In the genomic region with DNA sequence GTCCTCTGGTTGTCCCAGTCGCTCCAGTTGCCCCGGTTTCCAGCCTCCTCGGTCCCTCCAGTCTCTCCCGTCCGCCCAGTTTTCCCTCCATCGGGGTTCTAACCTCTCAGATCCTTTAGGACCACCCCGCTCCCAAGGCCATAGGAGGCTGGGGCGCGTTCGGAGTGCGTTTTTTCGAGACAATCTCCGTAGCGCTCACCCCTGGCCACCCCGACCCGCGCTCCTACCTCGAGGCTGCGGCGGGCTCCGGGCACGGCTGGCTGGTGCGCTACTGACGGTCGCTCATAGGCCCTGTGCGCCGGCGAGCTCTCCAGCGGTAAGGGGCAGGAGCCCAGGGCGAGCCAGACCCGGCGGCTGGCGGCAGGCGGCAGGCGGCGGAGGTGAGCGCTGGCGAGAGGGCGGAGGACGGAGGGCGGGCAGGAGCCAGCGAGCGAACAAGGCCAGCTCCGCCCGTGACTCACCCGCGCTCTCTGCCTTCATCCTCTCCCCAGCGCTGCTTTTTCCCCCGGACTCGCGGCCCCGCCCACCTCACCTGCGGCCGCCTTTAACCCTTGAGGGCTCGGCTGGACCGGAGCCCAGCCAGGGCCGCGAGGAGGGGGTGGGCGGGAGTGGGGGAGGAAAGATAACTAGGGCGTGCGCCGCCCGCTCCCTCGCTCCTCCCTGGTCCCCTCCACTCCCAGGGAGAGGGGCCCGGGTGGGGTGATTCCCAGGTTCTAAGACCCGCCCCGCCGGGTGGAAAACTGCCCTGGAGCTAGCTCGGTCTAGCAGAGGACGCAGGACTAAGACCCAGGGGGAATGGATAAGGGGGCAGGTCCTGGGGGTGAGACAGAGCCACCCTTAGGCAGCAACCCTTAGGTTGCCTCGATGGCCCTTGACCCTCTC, we compare ENCODE assay signal across 8 cellular contexts. TPM values are rescaled to one million over a fixed set of nuclear protein-coding genes. Genes with fewer than 3 reads are reported as not detected.
A peak's percentile ranks its signal among the peaks of the same experiment; 100 is the strongest.
DNase-seq lines count a peak whose midpoint lies in the region; ATAC-seq, FAIRE-seq and TF ChIP-seq lines count a peak whose summit lies in the region.

Gene SP6, minus strand, starts transcription at position 472 of the 882 bp plus-strand sequence. CDS start 2,734 bp downstream, outside the sequence.

- H3K36me3 Mint-ChIP-seq in astrocyte (ENCODE audit: low read depth, unreplicated experiment) = peaks cover 3% of the 10 kb centered on the region

- FAIRE-seq in astrocyte (lab: Jason Lieb, UNC) = no peak

- peaks cover 10% of the 10 kb centered on the region for H3K4me1 Mint-ChIP-seq in astrocyte (ENCODE audit: low read depth, unreplicated experiment)

- H3K27ac ChIP-seq in astrocyte (ENCODE audit: low read depth, low read length) (no peak within 1 kb of the TSS), iPS-20b (ENCODE audit: low read length) (no peak within 1 kb of the TSS)

- POLR2A ChIA-PET in BJ (lab: Charles Lee) = no interaction called here

- peak within 1 kb of the TSS; percentile 74 for H3K4me2 ChIP-seq in astrocyte (ENCODE audit: low read length)

- CTCF ChIA-PET in BJ (lab: Yijun Ruan, JAX) = interaction anchor here (10.8 to 20.0 kb wide), 3 partner anchors 5 to 37 kb away, joined by 190 to 875 read pairs (median 190); partner anchors contain the start of genes SCRN2, SP2 and SP6

- no peaks in the 10 kb centered on the region for H3K36me3 ChIP-seq in BJ (ENCODE audit: control insufficient read depth, insufficient read depth, low read length)
- no peaks in the 10 kb centered on the region for H3K36me3 ChIP-seq in astrocyte (ENCODE audit: insufficient read depth, low read length)
- H3K36me3 ChIP-seq in iPS-20b (ENCODE audit: insufficient read depth, low read depth, low read length) = no peaks in the 10 kb centered on the region

- H3K9me3 ChIP-seq in astrocyte (ENCODE audit: insufficient read depth, low read depth, low read length) = no peaks in the 10 kb centered on the region
- no peaks in the 10 kb centered on the region for H3K9me3 ChIP-seq in iPS-20b (ENCODE audit: insufficient read depth, low read depth, low read length)

- no peak within 1 kb of the TSS for H3K9ac ChIP-seq in astrocyte (ENCODE audit: low read length)
- H3K9ac ChIP-seq in iPS-20b (ENCODE audit: low read depth, low read length) = no peak within 1 kb of the TSS; the same call in 1 of the 2 replicates

- H3K79me2 ChIP-seq in astrocyte (ENCODE audit: insufficient read depth, low read length) = no peaks in the 10 kb centered on the region

- no peaks in the 10 kb centered on the region for H3K9me3 Mint-ChIP-seq in astrocyte (ENCODE audit: unreplicated experiment)

- DNase-seq in BJ (ENCODE audit: low read depth) (no peak), T-helper 2 cell (peak in 4 of 5 experiments; percentile 30 to 39 (median 34)), astrocyte (ENCODE audit: low read depth) (peak; percentile 42)
- peak; percentile 31 to 62 (median 39) for DNase-seq in stimulated activated CD4-positive, alpha-beta T cell treated with anti-CD3 and anti-CD28 coated beads, Interleukin-12 subunit alpha, Interleukin-12 subunit beta, amount 100 ng/mL, for 48 hours (ENCODE audit: low read depth in 2 of 3, low spot score in 1 of 3)

- TF ChIP-seq CTCF in BJ (IDR thresholded peaks at IDR 0.05; ENCODE audit: insufficient read depth, low read depth, low read length) (0 out of 2 replicates have a peak, but pooled peaks have one; percentile 20), LNCAP (IDR thresholded peaks at IDR 0.05) (peak; percentile 44), astrocyte (IDR thresholded peaks at IDR 0.05; ENCODE audit: insufficient read depth, low read depth, low read length) (no peak)

- H3K27me3 ChIP-seq in BJ (ENCODE audit: control insufficient read depth, insufficient read depth, low read length) (peaks cover 42% of the 10 kb centered on the region), astrocyte (ENCODE audit: insufficient read depth, low read length) (peaks cover 85% of the 10 kb centered on the region), iPS-20b (ENCODE audit: insufficient read depth, low read length) (peaks cover 100% of the 10 kb centered on the region)

- no peak for ATAC-seq in GM21447 (IDR thresholded peaks at IDR 0.05; ENCODE audit: unreplicated experiment)
- ATAC-seq in GM21528 (IDR thresholded peaks at IDR 0.05; ENCODE audit: low FRiP score, unreplicated experiment) = no peak

- H3K27ac Mint-ChIP-seq in astrocyte (ENCODE audit: unreplicated experiment) = peak within 1 kb of the TSS; percentile 53

- peak within 1 kb of the TSS; percentile 12 for H3K4me3 ChIP-seq in BJ (ENCODE audit: low read depth, low read length)
- peak within 1 kb of the TSS; percentile 31 for H3K4me3 ChIP-seq in astrocyte (ENCODE audit: insufficient read depth, low read depth, low read length)
- H3K4me3 ChIP-seq in iPS-20b (ENCODE audit: low read length) = peak within 1 kb of the TSS; percentile 74

- H2AFZ ChIP-seq in astrocyte (ENCODE audit: low read depth, low read length) = peak within 1 kb of the TSS; percentile 67

- H3K27me3 Mint-ChIP-seq in astrocyte (ENCODE audit: low read depth, unreplicated experiment) = peaks cover 69% of the 10 kb centered on the region

- H3K4me3 Mint-ChIP-seq in astrocyte (ENCODE audit: unreplicated experiment) = peak within 1 kb of the TSS; percentile 80

- no peaks in the 10 kb centered on the region for H4K20me1 ChIP-seq in astrocyte (ENCODE audit: insufficient read depth, low read length)

- H3K4me1 ChIP-seq in astrocyte (ENCODE audit: insufficient read depth, low read length) = peaks cover 24% of the 10 kb centered on the region
- H3K4me1 ChIP-seq in iPS-20b (ENCODE audit: insufficient read depth, low read length) = peaks cover 8% of the 10 kb centered on the region; the same call in 1 of the 2 replicates

RNA-seq across cellular contexts. Expression of gene SP6, which starts in this region (rescaled TPM):
- polyA plus RNA-seq in BJ (2011; rRNA removed) = 0.05 and 0.07 TPM in 2 replicates
- polyA minus RNA-seq in BJ (2011; rRNA and poly(A)+ RNA removed) = not detected in 2 replicates
- total RNA-seq in astrocyte = 1.3 and 1.6 TPM in 2 replicates

Comparison
In these comparisons a context has a peak if more than half of its experiments do, and no peak if none do; other contexts are left out.
1. H3K4me3 ChIP-seq: peak in every context shown above with its lines; median percentile 74 in iPS-20b; 31 in astrocyte; 12 in BJ.